Comparison of ENCODE assay signal across 1 cellular context in the genomic region with DNA sequence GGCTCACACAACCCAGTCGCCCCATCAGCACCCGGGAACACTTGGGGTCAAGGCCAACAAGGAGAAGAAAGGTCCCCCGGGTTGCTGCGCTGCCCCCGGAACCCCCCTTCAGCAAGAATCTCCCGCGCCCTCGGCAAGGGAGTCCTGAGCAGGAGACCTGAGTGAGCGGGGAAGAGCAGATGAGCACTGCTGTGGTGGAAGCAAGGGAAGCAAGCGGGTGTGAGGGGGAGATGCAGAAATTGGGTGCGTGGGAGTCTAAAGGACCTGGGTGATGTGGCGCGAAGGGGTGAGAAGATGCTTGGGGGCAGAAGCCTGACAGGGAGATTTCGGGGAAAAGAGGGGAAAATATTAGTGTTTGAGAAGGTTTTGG.
A peak's percentile ranks its signal among the peaks of the same experiment; 100 is the strongest.
TF ChIP-seq lines count a peak whose summit lies in the region.

No MANE protein-coding gene starts in this region.

TF ChIP-seq in HEK293, 187 proteins besides CTCF, POLR2A, EP300 and RAD21 (continued from another document):
- TF ChIP-seq, protein P1, sequence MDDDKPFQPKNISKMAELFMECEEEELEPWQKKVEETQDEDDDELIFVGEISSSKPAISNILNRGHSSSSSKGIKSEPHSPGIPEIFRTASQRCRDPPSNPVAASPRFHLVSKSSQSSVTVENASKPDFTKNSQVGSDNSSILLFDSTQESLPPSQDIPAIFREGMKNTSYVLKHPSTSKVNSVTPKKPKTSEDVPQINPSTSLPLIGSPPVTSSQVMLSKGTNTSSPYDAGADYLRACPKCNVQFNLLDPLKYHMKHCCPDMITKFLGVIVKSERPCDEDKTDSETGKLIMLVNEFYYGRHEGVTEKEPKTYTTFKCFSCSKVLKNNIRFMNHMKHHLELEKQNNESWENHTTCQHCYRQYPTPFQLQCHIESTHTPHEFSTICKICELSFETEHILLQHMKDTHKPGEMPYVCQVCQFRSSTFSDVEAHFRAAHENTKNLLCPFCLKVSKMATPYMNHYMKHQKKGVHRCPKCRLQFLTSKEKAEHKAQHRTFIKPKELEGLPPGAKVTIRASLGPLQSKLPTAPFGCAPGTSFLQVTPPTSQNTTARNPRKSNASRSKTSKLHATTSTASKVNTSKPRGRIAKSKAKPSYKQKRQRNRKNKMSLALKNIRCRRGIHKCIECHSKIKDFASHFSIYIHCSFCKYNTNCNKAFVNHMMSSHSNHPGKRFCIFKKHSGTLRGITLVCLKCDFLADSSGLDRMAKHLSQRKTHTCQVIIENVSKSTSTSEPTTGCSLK (tag by site-specific recombination; IDR thresholded peaks at IDR 0.05): no peak
- TF ChIP-seq ZNF391 (tag by site-specific recombination; IDR thresholded peaks at IDR 0.05; ENCODE audit: borderline replicate concordance, low read depth): 0 out of 2 replicates have a peak, but pooled peaks have one; percentile 3
- TF ChIP-seq, protein P2, sequence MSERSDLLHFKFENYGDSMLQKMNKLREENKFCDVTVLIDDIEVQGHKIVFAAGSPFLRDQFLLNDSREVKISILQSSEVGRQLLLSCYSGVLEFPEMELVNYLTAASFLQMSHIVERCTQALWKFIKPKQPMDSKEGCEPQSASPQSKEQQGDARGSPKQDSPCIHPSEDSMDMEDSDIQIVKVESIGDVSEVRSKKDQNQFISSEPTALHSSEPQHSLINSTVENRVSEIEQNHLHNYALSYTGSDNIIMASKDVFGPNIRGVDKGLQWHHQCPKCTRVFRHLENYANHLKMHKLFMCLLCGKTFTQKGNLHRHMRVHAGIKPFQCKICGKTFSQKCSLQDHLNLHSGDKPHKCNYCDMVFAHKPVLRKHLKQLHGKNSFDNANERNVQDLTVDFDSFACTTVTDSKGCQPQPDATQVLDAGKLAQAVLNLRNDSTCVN (tag by site-specific recombination; optimal IDR thresholded peaks at IDR 0.05): peak; percentile 5
- TF ChIP-seq, protein P3, sequence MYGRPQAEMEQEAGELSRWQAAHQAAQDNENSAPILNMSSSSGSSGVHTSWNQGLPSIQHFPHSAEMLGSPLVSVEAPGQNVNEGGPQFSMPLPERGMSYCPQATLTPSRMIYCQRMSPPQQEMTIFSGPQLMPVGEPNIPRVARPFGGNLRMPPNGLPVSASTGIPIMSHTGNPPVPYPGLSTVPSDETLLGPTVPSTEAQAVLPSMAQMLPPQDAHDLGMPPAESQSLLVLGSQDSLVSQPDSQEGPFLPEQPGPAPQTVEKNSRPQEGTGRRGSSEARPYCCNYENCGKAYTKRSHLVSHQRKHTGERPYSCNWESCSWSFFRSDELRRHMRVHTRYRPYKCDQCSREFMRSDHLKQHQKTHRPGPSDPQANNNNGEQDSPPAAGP (tag by site-specific recombination; IDR thresholded peaks at IDR 0.05): 0 out of 2 replicates have a peak, but pooled peaks have one; percentile 6
- TF ChIP-seq EGR2 (tag by site-specific recombination; IDR thresholded peaks at IDR 0.05; ENCODE audit: low read depth): peak; percentile 35; the same call in 1 of the 2 replicates
- TF ChIP-seq ZNF600 (tag by site-specific recombination; IDR thresholded peaks at IDR 0.05): no peak
